In genomic region chr11:125701858-125702621, GRCh38 we compare ENCODE assay signal across 29 cellular contexts. TPM values are rescaled to one million over a fixed set of nuclear protein-coding genes. Genes with fewer than 3 reads are reported as not detected.
A peak's percentile ranks its signal among the peaks of the same experiment; 100 is the strongest.
DNase-seq lines count a peak whose midpoint lies in the region; ATAC-seq and TF ChIP-seq lines count a peak whose summit lies in the region.
"Had no signal": no experiment of that assay in that cellular context is flagged by ENCODE, and none has a peak within 500 bp of the region (broad histone marks: within the 10 kb centered on the region; RNA-seq: fewer than 3 reads in every experiment).

No MANE protein-coding gene starts in this region.

- H3K4me3 ChIP-seq in HCT116 (replicated peaks in 1 of 2; ENCODE audit: low read depth in 1 of 2, low read length in 2 of 2) (no peak overlapping the region), Caco-2 (ENCODE audit: low read depth, low read length) (no peak overlapping the region)
- H3K4me3 ChIP-seq: cardiac muscle cell, colonic mucosa, GM23248, heart left ventricle, K562 had no signal

- H3K4me3 Mint-ChIP-seq in stimulated activated effector memory CD8-positive, alpha-beta T cell treated with anti-CD3 and anti-CD28 coated beads, Interleukin-12 subunit alpha, Interleukin-12 subunit beta, amount 100 ng/mL, for 72 hours, result no peak overlapping the region
- no peak overlapping the region for H3K4me3 Mint-ChIP-seq in Caco-2 (ENCODE audit: unreplicated experiment)
- H3K4me3 Mint-ChIP-seq: activated CD8-positive, alpha-beta T cell treated with anti-CD3 and anti-CD28 coated beads for 36 hours; CD14-positive monocyte; effector memory CD8-positive, alpha-beta T cell; nephron progenitor cell; type B pancreatic cell had no signal

- H3K9me3 ChIP-seq in HCT116 (ENCODE audit: control insufficient read depth in 1 of 2, insufficient read depth in 1 of 2, low read depth in 1 of 2, low read length in 2 of 2), result no peaks in the 10 kb centered on the region
- H3K9me3 ChIP-seq in Caco-2, result no peaks in the 10 kb centered on the region
- H3K9me3 ChIP-seq: colonic mucosa, heart left ventricle had no signal

- H3K79me2 ChIP-seq in HCT116 (ENCODE audit: insufficient read depth, low read length), result no peaks in the 10 kb centered on the region
- H3K79me2 ChIP-seq: parathyroid adenoma had no signal

- no peak overlapping the region for H3K27ac ChIP-seq in HCT116 (ENCODE audit: low read depth, low read length)
- H3K27ac ChIP-seq: cardiac muscle cell, colonic mucosa, GM23248, heart left ventricle, parathyroid adenoma had no signal

- no peak overlapping the region for H3K27ac Mint-ChIP-seq in stimulated activated effector memory CD8-positive, alpha-beta T cell treated with anti-CD3 and anti-CD28 coated beads, Interleukin-12 subunit alpha, Interleukin-12 subunit beta, amount 100 ng/mL, for 72 hours
- H3K27ac Mint-ChIP-seq in Caco-2 (ENCODE audit: unreplicated experiment), result no peak overlapping the region
- H3K27ac Mint-ChIP-seq: activated CD8-positive, alpha-beta T cell treated with anti-CD3 and anti-CD28 coated beads for 36 hours; activated naive CD4-positive, alpha-beta T cell treated with anti-CD3 and anti-CD28 coated beads, Interleukin-2, amount 50 U/mL, for 72 hours; activated T-helper 2 cell treated with anti-CD3 and anti-CD28 coated beads, Interferon-gamma antibody, Interleukin-2, Interleukin-4, amounts not matched to agents 10 μg/mL and 5 μg/mL and 100 μg/mL, durations not matched to agents 14 hours and 24 hours and 36 hours; CD14-positive monocyte; effector memory CD8-positive, alpha-beta T cell; nephron progenitor cell; type B pancreatic cell had no signal

- no peaks in the 10 kb centered on the region for H3K4me1 Mint-ChIP-seq in stimulated activated effector memory CD8-positive, alpha-beta T cell treated with anti-CD3 and anti-CD28 coated beads, Interleukin-12 subunit alpha, Interleukin-12 subunit beta, amount 100 ng/mL, for 72 hours
- H3K4me1 Mint-ChIP-seq in Caco-2 (ENCODE audit: low read depth, unreplicated experiment), result no peaks in the 10 kb centered on the region
- H3K4me1 Mint-ChIP-seq: CD14-positive monocyte, nephron progenitor cell had no signal

- no peaks in the 10 kb centered on the region for H3K27me3 ChIP-seq in HCT116 (ENCODE audit: insufficient read depth, low read length)
- H3K27me3 ChIP-seq in Caco-2 (replicated peaks; ENCODE audit: control insufficient read depth, insufficient read depth, low read length), result no peaks in the 10 kb centered on the region
- H3K27me3 ChIP-seq: cardiac muscle cell, colonic mucosa, heart left ventricle had no signal

- RAD21 ChIA-PET in HCT116 (lab: Charles Lee; ENCODE audit: low non-redundant PET in 1 of 2, low total read pairs in 2 of 2, uncharacterized antibody in 2 of 2, unreplicated experiment in 2 of 2), result no interaction called here

- H3K27me3 Mint-ChIP-seq in Caco-2 (ENCODE audit: insufficient read depth, unreplicated experiment), result peaks cover 19% of the 10 kb centered on the region

- POLR2A ChIA-PET in HCT116 (lab: Charles Lee), result no interaction called here
- POLR2A ChIA-PET in Caco-2 (lab: Charles Lee), result no interaction called here

- H2AFZ ChIP-seq in HCT116 (ENCODE audit: low read depth, low read length, poor library complexity, severe bottlenecking), result no peak overlapping the region
- H2AFZ ChIP-seq: GM23248, parathyroid adenoma had no signal

- no peaks in the 10 kb centered on the region for H3K36me3 Mint-ChIP-seq in stimulated activated effector memory CD8-positive, alpha-beta T cell treated with anti-CD3 and anti-CD28 coated beads, Interleukin-12 subunit alpha, Interleukin-12 subunit beta, amount 100 ng/mL, for 72 hours
- H3K36me3 Mint-ChIP-seq in Caco-2 (ENCODE audit: insufficient read depth, unreplicated experiment), result no peaks in the 10 kb centered on the region
- H3K36me3 Mint-ChIP-seq: activated naive CD4-positive, alpha-beta T cell treated with anti-CD3 and anti-CD28 coated beads, Interleukin-2, amount 50 U/mL, for 72 hours; CD14-positive monocyte; type B pancreatic cell had no signal

- H3K9me2 ChIP-seq in HCT116 (ENCODE audit: insufficient read depth), result no peaks in the 10 kb centered on the region

- no TSS peak for BruUV-seq in HCT116 (replicated peaks; lab: Mats Ljungman, UMichigan)
- no TSS peak for BruUV-seq in Caco-2 (replicated peaks; lab: Mats Ljungman, UMichigan)

- no peak overlapping the region for H3K4me2 ChIP-seq in HCT116 (ENCODE audit: low read length)

- H3K9me3 Mint-ChIP-seq in stimulated activated effector memory CD8-positive, alpha-beta T cell treated with anti-CD3 and anti-CD28 coated beads, Interleukin-12 subunit alpha, Interleukin-12 subunit beta, amount 100 ng/mL, for 72 hours, result no peaks in the 10 kb centered on the region
- H3K9me3 Mint-ChIP-seq in Caco-2 (ENCODE audit: unreplicated experiment), result no peaks in the 10 kb centered on the region
- H3K9me3 Mint-ChIP-seq: activated CD8-positive, alpha-beta T cell treated with anti-CD3 and anti-CD28 coated beads for 36 hours; activated naive CD4-positive, alpha-beta T cell treated with anti-CD3 and anti-CD28 coated beads, Interleukin-2, amount 50 U/mL, for 72 hours; activated T-helper 2 cell treated with anti-CD3 and anti-CD28 coated beads, Interferon-gamma antibody, Interleukin-2, Interleukin-4, amounts not matched to agents 10 μg/mL and 5 μg/mL and 100 μg/mL, durations not matched to agents 14 hours and 24 hours and 36 hours; effector memory CD8-positive, alpha-beta T cell; type B pancreatic cell had no signal

- TF ChIP-seq CTCF in HCT116 (IDR thresholded peaks at IDR 0.05 in 2 of 3, conservative IDR thresholded peaks at IDR 0.05 in 1 of 3; ENCODE audit: borderline replicate concordance in 1 of 3, insufficient read depth in 1 of 3, low read depth in 2 of 3, low read length in 2 of 3), result no peak
- no peak for TF ChIP-seq CTCF in Caco-2 (IDR thresholded peaks at IDR 0.05; ENCODE audit: insufficient read depth in 1 of 2, low read depth in 1 of 2, low read length in 1 of 2, severe bottlenecking in 1 of 2, unreplicated experiment in 1 of 2)

- H3K4me1 ChIP-seq in HCT116 (ENCODE audit: control insufficient read depth in 1 of 2, insufficient read depth in 2 of 2, low read length in 2 of 2) (no peaks in the 10 kb centered on the region), Caco-2 (no peaks in the 10 kb centered on the region)
- H3K4me1 ChIP-seq: colonic mucosa, heart left ventricle, parathyroid adenoma had no signal

- DNase-seq in HCT116 (ENCODE audit: low read depth, low spot score) (no peak), NCI-H69 (lab: John Stamatoyannopoulos, UW) (peak; percentile 16), brain pericyte (ENCODE audit: low read depth, low spot score) (peak; percentile 26), Caco-2 (no peak)
- no peak for DNase-seq in stimulated activated effector memory CD8-positive, alpha-beta T cell treated with anti-CD3 and anti-CD28 coated beads, Interleukin-12 subunit alpha, Interleukin-12 subunit beta, amount 100 ng/mL, for 72 hours (ENCODE audit: low spot score in 2 of 2)
- DNase-seq: activated CD4-positive, CD25-positive, alpha-beta regulatory T cell treated with anti-CD3 and anti-CD28 coated beads, Interleukin-2, amount 50 U/mL, for 72 hours; activated CD8-positive, alpha-beta T cell treated with anti-CD3 and anti-CD28 coated beads for 36 hours; colonic mucosa; effector memory CD8-positive, alpha-beta T cell; foreskin fibroblast; GM23248; heart left ventricle; NCI-H1436; NCI-H446; nephron progenitor cell; stimulated activated CD4-positive, alpha-beta T cell treated with anti-CD3 and anti-CD28 coated beads, Interleukin-4, amount 100 ng/mL, for 1 hour had no signal

- 0 out of 2 replicates have a peak, but pooled peaks have one; percentile 20 for ATAC-seq in HCT116
- ATAC-seq in stimulated activated effector memory CD8-positive, alpha-beta T cell treated with anti-CD3 and anti-CD28 coated beads, Interleukin-12 subunit alpha, Interleukin-12 subunit beta, amount 100 ng/mL, for 72 hours, result peak; percentile 31
- ATAC-seq in HG02798 (IDR thresholded peaks at IDR 0.05; ENCODE audit: poor library complexity, unreplicated experiment), result no peak
- ATAC-seq in GM18520 (IDR thresholded peaks at IDR 0.05; ENCODE audit: unreplicated experiment), result no peak
- ATAC-seq: activated CD8-positive, alpha-beta T cell treated with anti-CD3 and anti-CD28 coated beads for 36 hours; activated naive CD4-positive, alpha-beta T cell treated with anti-CD3 and anti-CD28 coated beads, Interleukin-2, amount 50 U/mL, for 72 hours; effector memory CD8-positive, alpha-beta T cell; heart left ventricle; K562 had no signal

- H3K9ac ChIP-seq in HCT116 (ENCODE audit: low read length), result no peak overlapping the region
- H3K9ac ChIP-seq: GM23248, parathyroid adenoma had no signal

- intact Hi-C loops in HCT116 (cut with micrococcal nuclease) (no loop called here), Caco-2 (cut with micrococcal nuclease; ENCODE audit: unreplicated experiment) (no loop called here)

- TF ChIP-seq POLR2A in HCT116 (IDR thresholded peaks at IDR 0.05; ENCODE audit: borderline replicate concordance, extremely low read depth, insufficient read depth, insufficient read length), result no peak

- no peaks in the 10 kb centered on the region for H4K20me1 ChIP-seq in HCT116 (ENCODE audit: insufficient read depth)

- CTCF ChIA-PET in HCT116 (lab: Charles Lee) (interaction anchor here (1.1 kb wide), 1 partner anchor 19 kb away, joined by 3 read pairs; no protein-coding TSS in a partner anchor), Caco-2 (lab: Charles Lee) (interaction anchor here (0.6 kb wide), 2 partner anchors 22 to 235 kb away, joined by 3 to 5 read pairs; no protein-coding TSS in a partner anchor)

- H3K36me3 ChIP-seq in HCT116 (ENCODE audit: control insufficient read depth in 1 of 2, insufficient read depth in 2 of 2, low read length in 2 of 2) (no peaks in the 10 kb centered on the region), Caco-2 (ENCODE audit: control insufficient read depth, insufficient read depth, low read length) (no peaks in the 10 kb centered on the region)
- H3K36me3 ChIP-seq: cardiac muscle cell, colonic mucosa, heart left ventricle had no signal

- TF ChIP-seq RAD21 in HCT116 (IDR thresholded peaks at IDR 0.05; ENCODE audit: low read depth), result no peak

TF ChIP-seq in HCT116, 20 proteins besides CTCF, POLR2A, EP300 and RAD21:
- TF ChIP-seq EZH2phosphoT487 (IDR thresholded peaks at IDR 0.05; ENCODE audit: borderline replicate concordance) (no peak), POLR2AphosphoS5 (IDR thresholded peaks at IDR 0.05; ENCODE audit: low read depth, low read length) (no peak), ATF3 (IDR thresholded peaks at IDR 0.05) (no peak)
TF ChIP-seq in HCT116: peak in this region for 0.

RNA-seq across cellular contexts. Expression of gene ACRV1, which starts 21.4 kb away (rescaled TPM):
- not detected for total RNA-seq in HCT116 (2021; ENCODE audit: unreplicated experiment)
- polyA plus RNA-seq in HCT116 (2012), result 0.08 and 0.31 TPM in 2 replicates
- total RNA-seq in Caco-2 (2022), result not detected in 2 replicates
- total RNA-seq: activated CD8-positive, alpha-beta T cell treated with anti-CD3 and anti-CD28 coated beads for 36 hours; activated naive CD4-positive, alpha-beta T cell treated with anti-CD3 and anti-CD28 coated beads, Interleukin-2, amount 50 U/mL, for 72 hours; activated T-helper 2 cell treated with anti-CD3 and anti-CD28 coated beads, Interferon-gamma antibody, Interleukin-2, Interleukin-4, amounts not matched to agents 10 μg/mL and 5 μg/mL and 100 μg/mL, durations not matched to agents 14 hours and 24 hours and 36 hours; cardiac muscle cell; colonic mucosa; GM23248; heart left ventricle; K562; MCF 10A; T-helper 1 cell treated with Interleukin-12 subunit alpha and Interleukin-12 subunit beta and Interleukin-4 antibody, amounts not matched to agents 30 ng/mL and 1 ng/mL, for 36 hours had no signal
- polyA plus RNA-seq: CD14-positive monocyte, esophagus, heart left ventricle had no signal

RNA-seq across cellular contexts. Expression of gene PATE1, which starts 44.0 kb away (rescaled TPM):
- total RNA-seq in HCT116 (2021; ENCODE audit: unreplicated experiment), result not detected
- not detected in 2 replicates for polyA plus RNA-seq in HCT116 (2012)
- total RNA-seq in Caco-2 (2022), result not detected in 2 replicates
- total RNA-seq: activated CD8-positive, alpha-beta T cell treated with anti-CD3 and anti-CD28 coated beads for 36 hours; activated naive CD4-positive, alpha-beta T cell treated with anti-CD3 and anti-CD28 coated beads, Interleukin-2, amount 50 U/mL, for 72 hours; activated T-helper 2 cell treated with anti-CD3 and anti-CD28 coated beads, Interferon-gamma antibody, Interleukin-2, Interleukin-4, amounts not matched to agents 10 μg/mL and 5 μg/mL and 100 μg/mL, durations not matched to agents 14 hours and 24 hours and 36 hours; cardiac muscle cell; colonic mucosa; GM23248; heart left ventricle; K562; lung microvascular endothelial cell; MCF 10A; T-helper 1 cell treated with Interleukin-12 subunit alpha and Interleukin-12 subunit beta and Interleukin-4 antibody, amounts not matched to agents 30 ng/mL and 1 ng/mL, for 36 hours had no signal
- polyA plus RNA-seq: cardiac muscle cell, CD14-positive monocyte, esophagus, GM23248, heart left ventricle, K562 had no signal

Comparison
In these comparisons a context has a peak if more than half of its experiments do, and no peak if none do; other contexts are left out.
1. ATAC-seq: peak in HCT116 (single experiment) and stimulated activated effector memory CD8-positive, alpha-beta T cell treated with anti-CD3 and anti-CD28 coated beads, Interleukin-12 subunit alpha, Interleukin-12 subunit beta, amount 100 ng/mL, for 72 hours (single experiment); none in HG02798 (single experiment) and GM18520 (single experiment).
2. DNase-seq: peak in NCI-H69 (single experiment) and brain pericyte (single experiment); none in HCT116 (single experiment), stimulated activated effector memory CD8-positive, alpha-beta T cell treated with anti-CD3 and anti-CD28 coated beads, Interleukin-12 subunit alpha, Interleukin-12 subunit beta, amount 100 ng/mL, for 72 hours (0 of 2) and Caco-2 (0 of 2).